18 cellular contexts compared by ENCODE assay signal in the genomic region with DNA sequence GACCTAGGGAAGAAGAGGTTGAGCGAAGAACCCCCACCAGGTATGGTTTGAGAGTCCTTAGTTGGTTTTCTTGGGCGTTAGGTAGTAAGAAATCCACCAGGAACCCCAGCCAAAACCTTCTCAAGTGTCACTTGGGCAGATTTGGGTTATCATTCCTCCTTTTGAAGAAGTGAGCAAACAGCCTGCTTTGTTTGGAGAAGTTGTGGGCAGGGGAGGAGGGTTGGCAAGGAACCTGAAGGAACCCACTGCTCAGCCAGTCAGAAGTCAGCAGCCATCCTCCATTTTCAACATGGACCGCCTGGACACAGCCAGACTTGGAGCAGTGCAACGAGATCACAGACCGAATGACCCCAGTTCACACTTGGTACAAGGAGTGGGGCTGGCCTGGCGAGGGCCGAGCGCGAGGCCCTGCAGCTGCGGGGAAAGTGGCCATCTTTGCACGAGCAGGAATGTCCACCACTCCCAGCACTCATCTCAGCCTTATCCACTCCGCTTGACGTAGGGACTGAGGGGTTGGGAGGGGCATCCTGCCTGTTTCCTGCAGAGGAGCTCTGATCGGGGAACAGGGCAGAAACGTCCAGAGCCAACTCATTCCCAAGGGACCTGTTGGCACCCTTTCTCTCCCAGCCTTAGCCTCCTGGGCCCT. TPM values are rescaled to one million over a fixed set of nuclear protein-coding genes. Genes with fewer than 3 reads are reported as not detected.
DNase-seq lines count a peak whose midpoint lies in the region; ATAC-seq lines count a peak whose summit lies in the region.
"Had no signal": no experiment of that assay in that cellular context is flagged by ENCODE, and none has a peak within 500 bp of the region (broad histone marks: within the 10 kb centered on the region; RNA-seq: fewer than 3 reads in every experiment).

No MANE protein-coding gene starts in this region.

- no peaks in the 10 kb centered on the region for H3K9me2 ChIP-seq in Karpas-422 (replicated peaks; ENCODE audit: insufficient read depth, low read length)

- no peak overlapping the region for H3K4me2 ChIP-seq in Karpas-422 (ENCODE audit: low read depth, low read length, poor library complexity, severe bottlenecking)

- H3K4me1 ChIP-seq in Karpas-422 (ENCODE audit: low read length), result peaks cover 14% of the 10 kb centered on the region

- H3K79me2 ChIP-seq in Karpas-422 (ENCODE audit: low read length), result 0 out of 2 replicates have a peak, but pooled peaks cover 3% of the 10 kb centered on the region

- H3K27me3 ChIP-seq in H7 (ENCODE audit: control insufficient read depth, insufficient read depth, low read length) (no peaks in the 10 kb centered on the region), Karpas-422 (ENCODE audit: low read length) (no peaks in the 10 kb centered on the region)
- H3K27me3 ChIP-seq: adrenal gland had no signal

- no peak overlapping the region for H2AFZ ChIP-seq in Karpas-422 (ENCODE audit: low read length)

- H3K4me3 ChIP-seq in H7 (ENCODE audit: insufficient read depth, low read depth, low read length), result no peak overlapping the region
- no peak overlapping the region for H3K4me3 ChIP-seq in Karpas-422 (ENCODE audit: low read length)
- H3K4me3 ChIP-seq: adrenal gland had no signal

- intact Hi-C loops in sciatic nerve (cut with DNase I), result loop anchor here (5.0 kb wide), 1 partner anchor 36 kb away; no protein-coding TSS in a partner anchor

- no peaks in the 10 kb centered on the region for H3K9me3 ChIP-seq in Karpas-422 (ENCODE audit: low read length)
- H3K9me3 ChIP-seq: adrenal gland had no signal

- ATAC-seq in sciatic nerve (peak; percentile 9), HG02884 (IDR thresholded peaks at IDR 0.05; ENCODE audit: unreplicated experiment) (no peak)

- H3K36me3 ChIP-seq in H7 (replicated peaks; ENCODE audit: control insufficient read depth, insufficient read depth, low read length) (peaks cover 34% of the 10 kb centered on the region), Karpas-422 (ENCODE audit: insufficient read depth, low read length) (peaks cover 8% of the 10 kb centered on the region; the same call in 1 of the 2 replicates)

- H4K20me1 ChIP-seq in Karpas-422 (ENCODE audit: insufficient read depth, low read depth, low read length), result 0 out of 2 replicates have a peak, but pooled peaks cover 9% of the 10 kb centered on the region

- no peak overlapping the region for H3K9ac ChIP-seq in Karpas-422 (ENCODE audit: low read length)

- no peak overlapping the region for H3K27ac ChIP-seq in Karpas-422 (ENCODE audit: low read length)

- DNase-seq in H7 (peak; percentile 28), NOMO-1 (lab: John Stamatoyannopoulos, UW; ENCODE audit: unreplicated experiment in 2 of 2) (peak; percentile 74 to 77), dermis blood vessel endothelial cell (peak; percentile 37), sciatic nerve (ENCODE audit: low spot score) (no peak), NCI-H524 treated with DMSO at 0.1 percent for 48 hours (lab: John Stamatoyannopoulos, UW) (no peak), HUDEP-2 (lab: John Stamatoyannopoulos, UW; ENCODE audit: unreplicated experiment in 76 of 76) (no peak), Karpas-422 (no peak)
- DNase-seq: activated CD4-positive, alpha-beta T cell treated with anti-CD3 and anti-CD28 coated beads, Interleukin-2, amount 10 ng/mL, durations not matched to agents 7 days and 5 days; activated T-cell treated with anti-CD3 and anti-CD28 coated beads, Interleukin-2, amount 50 U/mL, for 48 hours; CD4-positive, CD25-positive, alpha-beta regulatory T cell; cerebellar nuclear complex; DMS79 treated with DMSO at 0.1 percent for 48 hours; NCI-H1436 treated with DMSO at 0.1 percent for 48 hours had no signal

RNA-seq across cellular contexts. Expression of gene ADPRS, which starts 7.2 kb away (rescaled TPM):
- 112 and 116 TPM in 2 replicates for total RNA-seq in H7 (2014; rRNA removed; shearing (Covaris generic))
- total RNA-seq in dermis blood vessel endothelial cell (43.1 and 52.9 TPM in 2 replicates), sciatic nerve (25.0 TPM)
- total RNA-seq in Karpas-422 (2014; rRNA removed; shearing (Covaris generic); ENCODE audit: low replicate concordance), result 29.3 and 42.8 TPM in 2 replicates

RNA-seq across cellular contexts. Expression of gene TEKT2, which starts 12.0 kb away (rescaled TPM):
- 1.0 and 1.2 TPM in 2 replicates for total RNA-seq in H7 (2014; rRNA removed; shearing (Covaris generic))
- total RNA-seq in dermis blood vessel endothelial cell (0.14 and 0.68 TPM in 2 replicates), sciatic nerve (0.98 TPM)
- total RNA-seq in Karpas-422 (2014; rRNA removed; shearing (Covaris generic); ENCODE audit: low replicate concordance), result 0.86 and 1.7 TPM in 2 replicates
- total RNA-seq: activated CD4-positive, alpha-beta T cell treated with anti-CD3 and anti-CD28 coated beads, Interleukin-2, amount 10 ng/mL, durations not matched to agents 7 days and 5 days; H4; NCI-H460 had no signal

RNA-seq across cellular contexts. Expression of gene COL8A2, which starts 29.1 kb away (rescaled TPM):
- 1.6 TPM in 2 replicates for total RNA-seq in H7 (2014; rRNA removed; shearing (Covaris generic))
- total RNA-seq in dermis blood vessel endothelial cell (3.0 and 3.2 TPM in 2 replicates), sciatic nerve (47.3 TPM)
- total RNA-seq in Karpas-422 (2014; rRNA removed; shearing (Covaris generic); ENCODE audit: low replicate concordance), result 0.04 TPM in 1 of 2 replicates, not detected in the other
- total RNA-seq: activated CD4-positive, alpha-beta T cell treated with anti-CD3 and anti-CD28 coated beads, Interleukin-2, amount 10 ng/mL, durations not matched to agents 7 days and 5 days; CD4-positive, CD25-positive, alpha-beta regulatory T cell; T-helper 1 cell treated with Interleukin-12 subunit alpha and Interleukin-12 subunit beta and Interleukin-4 antibody, amounts not matched to agents 30 ng/mL and 1 ng/mL, for 36 hours had no signal

RNA-seq across cellular contexts. Expression of gene TRAPPC3, which starts 53.4 kb away (rescaled TPM):
- total RNA-seq in H7 (2014; rRNA removed; shearing (Covaris generic)), result 97.3 and 111 TPM in 2 replicates
- total RNA-seq in dermis blood vessel endothelial cell, result 77.8 and 117 TPM in 2 replicates
- total RNA-seq in sciatic nerve, result 46.8 TPM
- total RNA-seq in Karpas-422 (2014; rRNA removed; shearing (Covaris generic); ENCODE audit: low replicate concordance), result 46.7 and 81.0 TPM in 2 replicates

Comparison
In these comparisons a context has a peak if more than half of its experiments do, and no peak if none do; other contexts are left out.
1. DNase-seq: peak in H7 (single experiment), NOMO-1 (2 of 2) and dermis blood vessel endothelial cell (single experiment); none in sciatic nerve (single experiment), NCI-H524 treated with DMSO at 0.1 percent for 48 hours (single experiment), HUDEP-2 (0 of 76) and Karpas-422 (single experiment).
2. RNA of gene COL8A2, which starts 29.1 kb away (total RNA-seq): 47.3 TPM in sciatic nerve (single experiment); 3.0 to 3.2 TPM in dermis blood vessel endothelial cell, 1.6 TPM in H7 and 0.04 TPM in Karpas-422; every median in the first group is over 10 times any median in the second.